In genomic region chr5:15383021-15383420, GRCh38 we compare ENCODE assay signal across 36 cellular contexts.
"Had no signal": no experiment of that assay in that cellular context is flagged by ENCODE, and none has a peak within 500 bp of the region (broad histone marks: within the 10 kb centered on the region; RNA-seq: fewer than 3 reads in every experiment).

No MANE protein-coding gene starts in this region.

- H3K9me3 Mint-ChIP-seq: activated CD4-positive, alpha-beta memory T cell treated with anti-CD3 and anti-CD28 coated beads for 36 hours; activated CD8-positive, alpha-beta T cell treated with anti-CD3 and anti-CD28 coated beads for 36 hours; activated naive CD8-positive, alpha-beta T cell treated with anti-CD3 and anti-CD28 coated beads for 36 hours; activated T-cell treated with anti-CD3 and anti-CD28 coated beads, Interleukin-2, amount 50 U/mL, for 4 hours had no signal

- FAIRE-seq: astrocyte, TTC549 had no signal

- H3K36me3 Mint-ChIP-seq: activated CD4-positive, alpha-beta memory T cell treated with anti-CD3 and anti-CD28 coated beads for 36 hours; activated naive CD4-positive, alpha-beta T cell treated with anti-CD3 and anti-CD28 coated beads, Interleukin-2, amount 50 U/mL, for 72 hours; activated naive CD8-positive, alpha-beta T cell treated with anti-CD3 and anti-CD28 coated beads for 36 hours had no signal

- ATAC-seq: activated CD8-positive, alpha-beta T cell treated with anti-CD3 and anti-CD28 coated beads for 36 hours; activated naive CD4-positive, alpha-beta T cell treated with anti-CD3 and anti-CD28 coated beads, Interleukin-2, amount 50 U/mL, for 72 hours; activated T-cell treated with anti-CD3 and anti-CD28 coated beads, Interleukin-2, amount 50 U/mL, for 4 hours; activated T-cell treated with anti-CD3 and anti-CD28 coated beads, Interleukin-2, amount 50 U/mL, for 72 hours; activated T-helper 17 cell treated with anti-CD3 and anti-CD28 coated beads, Interleukin-2, amount 50 U/mL, for 72 hours; body of pancreas had no signal

- H3K27me3 ChIP-seq: adrenal gland, body of pancreas, brain microvascular endothelial cell, breast epithelium had no signal

- H3K27me3 Mint-ChIP-seq: activated B cell treated with CpG ODN at 0.5 μM for 24 hours; activated CD4-positive, alpha-beta memory T cell treated with anti-CD3 and anti-CD28 coated beads for 36 hours; activated CD4-positive, alpha-beta T cell treated with anti-CD3 and anti-CD28 coated beads, Interleukin-2, amount 10 ng/mL, durations not matched to agents 24 days and 14 days; activated CD8-positive, alpha-beta T cell treated with anti-CD3 and anti-CD28 coated beads for 36 hours; activated T-helper 17 cell treated with anti-CD3 and anti-CD28 coated beads, Interleukin-2, amount 50 U/mL, for 72 hours had no signal

- H3K36me3 ChIP-seq: adrenal gland, brain microvascular endothelial cell, breast epithelium had no signal

- H3K4me1 ChIP-seq: adrenal gland, body of pancreas, breast epithelium had no signal

- H3K9me3 ChIP-seq: adrenal gland, body of pancreas, breast epithelium had no signal

- H3K27ac Mint-ChIP-seq: activated B cell treated with CpG ODN at 0.5 μM for 24 hours; activated CD4-positive, alpha-beta memory T cell treated with anti-CD3 and anti-CD28 coated beads for 36 hours; activated CD4-positive, alpha-beta T cell treated with anti-CD3 and anti-CD28 coated beads, Interleukin-2, amount 10 ng/mL, durations not matched to agents 24 days and 14 days; activated CD8-positive, alpha-beta T cell treated with anti-CD3 and anti-CD28 coated beads for 36 hours; activated naive CD4-positive, alpha-beta T cell treated with anti-CD3 and anti-CD28 coated beads for 36 hours; activated naive CD4-positive, alpha-beta T cell treated with anti-CD3 and anti-CD28 coated beads, Interleukin-2, amount 50 U/mL, for 72 hours; activated naive CD8-positive, alpha-beta T cell treated with anti-CD3 and anti-CD28 coated beads for 36 hours; activated T-cell treated with anti-CD3 and anti-CD28 coated beads, Interleukin-2, amount 50 U/mL, for 72 hours; activated T-helper 1 cell treated with anti-CD3 and anti-CD28 coated beads, Interleukin-12 subunit alpha, Interleukin-12 subunit beta, Interleukin-2, Interleukin-4 antibody, amounts not matched to agents 30 ng/mL and 10 ng/mL and 1 ng/mL, durations not matched to agents 14 hours and 24 hours and 36 hours; activated T-helper 17 cell treated with anti-CD3 and anti-CD28 coated beads, Interleukin-2, amount 50 U/mL, for 72 hours; T-helper 1 cell treated with Interleukin-12 subunit alpha and Interleukin-12 subunit beta and Interleukin-4 antibody, amounts not matched to agents 30 μg/mL and 1 μg/mL, for 36 hours; T-helper 2 cell treated with Interferon-gamma antibody and Interleukin-4, amounts not matched to agents 5 μg/mL and 100 μg/mL, for 36 hours had no signal

- H3K4me3 Mint-ChIP-seq: activated B cell treated with CpG ODN at 0.5 μM for 24 hours; activated CD4-positive, alpha-beta memory T cell treated with anti-CD3 and anti-CD28 coated beads for 36 hours; activated CD4-positive, alpha-beta T cell treated with anti-CD3 and anti-CD28 coated beads, Interleukin-2, amount 10 ng/mL, durations not matched to agents 24 days and 14 days; activated CD8-positive, alpha-beta T cell treated with anti-CD3 and anti-CD28 coated beads for 36 hours; activated naive CD4-positive, alpha-beta T cell treated with anti-CD3 and anti-CD28 coated beads for 36 hours; activated naive CD8-positive, alpha-beta T cell treated with anti-CD3 and anti-CD28 coated beads for 36 hours; activated T-cell treated with anti-CD3 and anti-CD28 coated beads, Interleukin-2, amount 50 U/mL, for 4 hours; activated T-cell treated with anti-CD3 and anti-CD28 coated beads, Interleukin-2, amount 50 U/mL, for 72 hours; activated T-helper 1 cell treated with anti-CD3 and anti-CD28 coated beads, Interleukin-12 subunit alpha, Interleukin-12 subunit beta, Interleukin-2, Interleukin-4 antibody, amounts not matched to agents 30 ng/mL and 10 ng/mL and 1 ng/mL, durations not matched to agents 14 hours and 24 hours and 36 hours; activated T-helper 17 cell treated with anti-CD3 and anti-CD28 coated beads, Interleukin-2, amount 50 U/mL, for 72 hours; T-helper 1 cell treated with Interleukin-12 subunit alpha and Interleukin-12 subunit beta and Interleukin-4 antibody, amounts not matched to agents 30 μg/mL and 1 μg/mL, for 36 hours; T-helper 2 cell treated with Interferon-gamma antibody and Interleukin-4, amounts not matched to agents 5 μg/mL and 100 μg/mL, for 36 hours had no signal

- H3K27ac ChIP-seq: adrenal gland, body of pancreas, brain microvascular endothelial cell, breast epithelium, VCaP had no signal

- H3K4me3 ChIP-seq: adrenal gland, body of pancreas, breast epithelium had no signal

- DNase-seq: activated B cell treated with CpG ODN at 0.5 μM for 24 hours; activated CD4-positive, alpha-beta memory T cell treated with anti-CD3 and anti-CD28 coated beads for 36 hours; activated CD4-positive, alpha-beta T cell treated with anti-CD3 and anti-CD28 coated beads for 4 hours; activated CD4-positive, alpha-beta T cell treated with anti-CD3 and anti-CD28 coated beads, Interleukin-2, amount 10 ng/mL, durations not matched to agents 24 days and 14 days; activated CD4-positive, alpha-beta T cell treated with anti-CD3 and anti-CD28 coated beads, Interleukin-2, amount 50 U/mL, for 1 hour; activated CD4-positive, alpha-beta T cell treated with anti-CD3 and anti-CD28 coated beads, Interleukin-2, amount 50 U/mL, for 4 hours; activated CD4-positive, CD25-positive, alpha-beta regulatory T cell treated with anti-CD3 and anti-CD28 coated beads, Interleukin-2, amount 50 U/mL, for 72 hours; activated CD8-positive, alpha-beta memory T cell treated with anti-CD3 and anti-CD28 coated beads, Interleukin-2, amount 50 U/mL, for 4 hours; activated CD8-positive, alpha-beta T cell treated with anti-CD3 and anti-CD28 coated beads for 36 hours; activated effector memory CD4-positive, alpha-beta T cell treated with anti-CD3 and anti-CD28 coated beads, Interleukin-2, amount 50 U/mL, for 16 hours; activated gamma-delta T cell treated with Interleukin-2 at 50 U/mL for 16 hours; activated naive CD4-positive, alpha-beta T cell; activated naive CD4-positive, alpha-beta T cell treated with anti-CD3 and anti-CD28 coated beads for 36 hours; activated naive CD4-positive, alpha-beta T cell treated with anti-CD3 and anti-CD28 coated beads, Interleukin-2, amount 50 U/mL, for 16 hours; activated naive CD8-positive, alpha-beta T cell treated with anti-CD3 and anti-CD28 coated beads for 36 hours; activated T-cell treated with anti-CD3 and anti-CD28 coated beads for 4 hours; activated T-cell treated with anti-CD3 and anti-CD28 coated beads, Interleukin-2, amount 50 U/mL, for 1 hour; activated T-cell treated with anti-CD3 and anti-CD28 coated beads, Interleukin-2, amount 50 U/mL, for 4 hours; activated T-cell treated with anti-CD3 and anti-CD28 coated beads, Interleukin-2, amount 50 U/mL, for 72 hours; aorta; body of pancreas; central memory CD4-positive, alpha-beta T cell; T-helper 1 cell; T-helper 2 cell; T-helper 9 cell had no signal

- H3K4me1 Mint-ChIP-seq: activated B cell treated with CpG ODN at 0.5 μM for 24 hours; activated CD4-positive, alpha-beta T cell treated with anti-CD3 and anti-CD28 coated beads, Interleukin-2, amount 10 ng/mL, durations not matched to agents 24 days and 14 days; activated naive CD8-positive, alpha-beta T cell treated with anti-CD3 and anti-CD28 coated beads for 36 hours; activated T-helper 17 cell treated with anti-CD3 and anti-CD28 coated beads, Interleukin-2, amount 50 U/mL, for 72 hours had no signal
